8 cellular contexts compared by ENCODE assay signal in genomic region chr19:638901-639250, GRCh38. TPM values are rescaled to one million over a fixed set of nuclear protein-coding genes. Genes with fewer than 3 reads are reported as not detected.
DNase-seq lines count a peak whose midpoint lies in the region; ATAC-seq and TF ChIP-seq lines count a peak whose summit lies in the region.

No MANE protein-coding gene starts in this region.

- ATAC-seq in CD4-positive, CD25-positive, alpha-beta regulatory T cell (ENCODE audit: low read depth in 2 of 2): no peak
- ATAC-seq in PC-3: no peak
- ATAC-seq in HG03439 (IDR thresholded peaks at IDR 0.05; ENCODE audit: unreplicated experiment): no peak
- no peak for ATAC-seq in HG02870 (IDR thresholded peaks at IDR 0.05; ENCODE audit: unreplicated experiment)

- BruUV-seq in PC-3 (replicated peaks; lab: Mats Ljungman, UMichigan): no TSS peak

- no peak overlapping the region for H3K27ac ChIP-seq in CD4-positive, CD25-positive, alpha-beta regulatory T cell (ENCODE audit: insufficient read depth, low read length, poor library complexity, severe bottlenecking)
- H3K27ac ChIP-seq in PC-3 (ENCODE audit: low read length) (no peak overlapping the region), esophagus (ENCODE audit: low read depth in 2 of 2, low read length in 1 of 2) (no peak overlapping the region)

- H3K79me2 ChIP-seq in PC-3 (ENCODE audit: low read length): no peaks in the 10 kb centered on the region

- no peaks in the 10 kb centered on the region for H3F3A ChIP-seq in PC-3 (ENCODE audit: low read length, unreplicated experiment)

- no peaks in the 10 kb centered on the region for H4K20me1 ChIP-seq in PC-3 (ENCODE audit: low read length)

- H3K9ac ChIP-seq in PC-3 (ENCODE audit: low read length): no peak overlapping the region

- H3K4me3 ChIP-seq in CD4-positive, CD25-positive, alpha-beta regulatory T cell (ENCODE audit: low read depth, low read length): no peak overlapping the region
- H3K4me3 ChIP-seq in PC-3 (ENCODE audit: low read length) (peak overlapping the region; percentile 66; the same call in 1 of the 2 replicates), esophagus (ENCODE audit: low read depth in 1 of 2, low read length in 2 of 2) (peak overlapping the region; percentile 38 to 43)

- WGBS in esophagus, 2 donors: 60 to 66% methylated on average over 16 to 17 of the region's 17 CpGs

- POLR2A ChIA-PET in PC-3 (lab: Charles Lee; ENCODE audit: unreplicated experiment): no interaction called here

- peaks cover 19% of the 10 kb centered on the region for H3K4me1 ChIP-seq in CD4-positive, CD25-positive, alpha-beta regulatory T cell (ENCODE audit: control insufficient read depth, insufficient read depth, low read length, poor library complexity, severe bottlenecking)
- H3K4me1 ChIP-seq in PC-3 (ENCODE audit: insufficient read depth, low read length) (no peaks in the 10 kb centered on the region), esophagus (ENCODE audit: control insufficient read depth in 2 of 2, insufficient read depth in 2 of 2, low read length in 1 of 2) (peaks cover 6 to 19% of the 10 kb centered on the region in 2 donors)

- peak overlapping the region in 1 of 3 donors; percentile 94 for H3K27ac Mint-ChIP-seq in CD4-positive, CD25-positive, alpha-beta regulatory T cell
- no peak overlapping the region for H3K27ac Mint-ChIP-seq in progenitor cell of endocrine pancreas

- no peaks in the 10 kb centered on the region for H3K27me3 Mint-ChIP-seq in CD4-positive, CD25-positive, alpha-beta regulatory T cell
- H3K27me3 Mint-ChIP-seq in progenitor cell of endocrine pancreas: peaks cover 19% of the 10 kb centered on the region

- no peaks in the 10 kb centered on the region for H3K9me3 ChIP-seq in CD4-positive, CD25-positive, alpha-beta regulatory T cell (ENCODE audit: control insufficient read depth in 2 of 2, low read length in 2 of 2)
- no peaks in the 10 kb centered on the region for H3K9me3 ChIP-seq in PC-3 (ENCODE audit: low read length)
- H3K9me3 ChIP-seq in esophagus (ENCODE audit: control insufficient read depth in 2 of 2, insufficient read depth in 1 of 2, low read depth in 1 of 2, low read length in 1 of 2): peaks cover 0 to 3% of the 10 kb centered on the region in 2 donors

- TF ChIP-seq CTCF in PC-3 (conservative IDR thresholded peaks at IDR 0.05; ENCODE audit: low read depth, low read length) (no peak), progenitor cell of endocrine pancreas (IDR thresholded peaks at IDR 0.05; ENCODE audit: unreplicated experiment) (no peak)

- no peaks in the 10 kb centered on the region for H3K9me3 Mint-ChIP-seq in CD4-positive, CD25-positive, alpha-beta regulatory T cell
- H3K9me3 Mint-ChIP-seq in progenitor cell of endocrine pancreas (ENCODE audit: low read depth): no peaks in the 10 kb centered on the region

- DNase-seq in CD4-positive, CD25-positive, alpha-beta regulatory T cell: no peak
- DNase-seq in PC-3: no peak
- DNase-seq in progenitor cell of endocrine pancreas (ENCODE audit: low spot score, unreplicated experiment): no peak
- DNase-seq in effector CD8-positive, alpha-beta T cell (lab: John Stamatoyannopoulos, UW): no peak
- DNase-seq in T-helper 9 cell: no peak

- H2AFZ ChIP-seq in PC-3 (ENCODE audit: low read length): peak overlapping the region; percentile 87

- no peaks in the 10 kb centered on the region for H3K36me3 ChIP-seq in CD4-positive, CD25-positive, alpha-beta regulatory T cell (ENCODE audit: control insufficient read depth, insufficient read depth, low read length)
- H3K36me3 ChIP-seq in PC-3 (ENCODE audit: low read depth, low read length) (no peaks in the 10 kb centered on the region), esophagus (ENCODE audit: control insufficient read depth in 2 of 2, insufficient read depth in 2 of 2, low read length in 1 of 2) (peaks cover 0 to under 1% of the 10 kb centered on the region in 2 donors)

- intact Hi-C loops in PC-3 (cut with micrococcal nuclease): loop anchor here (10.0 kb wide), 1 partner anchor 64 kb away; the partner anchor contains the start of gene BSG

- CTCF ChIA-PET in PC-3 (lab: Charles Lee): no interaction called here

- no peaks in the 10 kb centered on the region for H3K27me3 ChIP-seq in CD4-positive, CD25-positive, alpha-beta regulatory T cell (ENCODE audit: control insufficient read depth, insufficient read depth, low read length)
- H3K27me3 ChIP-seq in PC-3 (ENCODE audit: low read length) (no peaks in the 10 kb centered on the region), esophagus (ENCODE audit: control insufficient read depth in 1 of 2, insufficient read depth in 2 of 2, low read length in 2 of 2) (no peaks in the 10 kb centered on the region)

- H3K36me3 Mint-ChIP-seq in CD4-positive, CD25-positive, alpha-beta regulatory T cell: no peaks in the 10 kb centered on the region
- no peaks in the 10 kb centered on the region for H3K36me3 Mint-ChIP-seq in progenitor cell of endocrine pancreas (ENCODE audit: insufficient read depth)

- H3K4me2 ChIP-seq in PC-3 (ENCODE audit: low read length): peak overlapping the region; percentile 83

- no peaks in the 10 kb centered on the region for H3K9me2 ChIP-seq in PC-3 (replicated peaks; ENCODE audit: low read length)

- H3K4me1 Mint-ChIP-seq in CD4-positive, CD25-positive, alpha-beta regulatory T cell: peaks cover 0 to 18% (median 6%) of the 10 kb centered on the region in 4 donors
- peaks cover 3% of the 10 kb centered on the region for H3K4me1 Mint-ChIP-seq in progenitor cell of endocrine pancreas (ENCODE audit: low read depth)

- peak overlapping the region; percentile 76 to 96 (median 86) for H3K4me3 Mint-ChIP-seq in CD4-positive, CD25-positive, alpha-beta regulatory T cell
- H3K4me3 Mint-ChIP-seq in progenitor cell of endocrine pancreas (ENCODE audit: low read depth): peak overlapping the region; percentile 64

RNA-seq across cellular contexts. Expression of gene FGF22, which starts 0.8 kb away (rescaled TPM):
- 0.81 TPM for total RNA-seq in CD4-positive, CD25-positive, alpha-beta regulatory T cell
- under 1 TPM in 1 of 4 donors, not detected in 3; 0.17 TPM for polyA plus RNA-seq in CD4-positive, CD25-positive, alpha-beta regulatory T cell
- total RNA-seq in PC-3 (2014; rRNA removed): 0.81 and 1.3 TPM in 2 replicates
- under 1 TPM; 0.53 to 0.86 TPM for polyA plus RNA-seq in esophagus
- total RNA-seq in progenitor cell of endocrine pancreas: 0.43 and 0.49 TPM in 2 replicates

RNA-seq across cellular contexts. Expression of gene POLRMT, which starts 5.5 kb away (rescaled TPM):
- 62.9 TPM for total RNA-seq in CD4-positive, CD25-positive, alpha-beta regulatory T cell
- 10 to 100 TPM; 25.4 to 38.1 (median 34.1) TPM for polyA plus RNA-seq in CD4-positive, CD25-positive, alpha-beta regulatory T cell
- total RNA-seq in PC-3 (2014; rRNA removed) (60.5 and 80.6 TPM in 2 replicates), progenitor cell of endocrine pancreas (62.9 and 68.4 TPM in 2 replicates)
- polyA plus RNA-seq in esophagus: 10 to 100 TPM; 35.6 to 56.1 TPM

RNA-seq across cellular contexts. Expression of gene RNF126, which starts 24.1 kb away (rescaled TPM):
- total RNA-seq in CD4-positive, CD25-positive, alpha-beta regulatory T cell: 124 TPM
- polyA plus RNA-seq in CD4-positive, CD25-positive, alpha-beta regulatory T cell: 10 to 100 TPM; 57.2 to 80.8 (median 76.9) TPM
- total RNA-seq in PC-3 (2014; rRNA removed) (86.4 and 89.2 TPM in 2 replicates), progenitor cell of endocrine pancreas (37.3 and 39.2 TPM in 2 replicates)
- polyA plus RNA-seq in esophagus: 10 to 100 TPM; 38.4 to 61.5 TPM

RNA-seq across cellular contexts. Expression of gene FSTL3, which starts 37.3 kb away (rescaled TPM):
- total RNA-seq in CD4-positive, CD25-positive, alpha-beta regulatory T cell: 0.64 TPM
- polyA plus RNA-seq in CD4-positive, CD25-positive, alpha-beta regulatory T cell: 1 to 10 TPM in 1 of 4 donors, under 1 TPM in 3; 0.55 to 2.1 (median 0.71) TPM
- 49.9 and 53.3 TPM in 2 replicates for total RNA-seq in PC-3 (2014; rRNA removed)
- polyA plus RNA-seq in esophagus: 1 to 10 TPM; 5.9 to 7.8 TPM
- total RNA-seq in progenitor cell of endocrine pancreas: 13.8 and 14.4 TPM in 2 replicates

RNA-seq across cellular contexts. Expression of gene HCN2, which starts 49.2 kb away (rescaled TPM):
- 1.2 TPM for total RNA-seq in CD4-positive, CD25-positive, alpha-beta regulatory T cell
- polyA plus RNA-seq in CD4-positive, CD25-positive, alpha-beta regulatory T cell: not detected
- 0.04 and 0.46 TPM in 2 replicates for total RNA-seq in PC-3 (2014; rRNA removed)
- 1 to 10 TPM in 1 of 2 donors, under 1 TPM in 1; 0.65 to 1.4 TPM for polyA plus RNA-seq in esophagus
- 0.34 and 0.47 TPM in 2 replicates for total RNA-seq in progenitor cell of endocrine pancreas
